8 cellular contexts compared by ENCODE assay signal in genomic region chr1:29236743-29236992, GRCh38. TPM values are rescaled to one million over a fixed set of nuclear protein-coding genes. Genes with fewer than 3 reads are reported as not detected.
A peak's percentile ranks its signal among the peaks of the same experiment; 100 is the strongest.
DNase-seq lines count a peak whose midpoint lies in the region; ATAC-seq, FAIRE-seq and TF ChIP-seq lines count a peak whose summit lies in the region.

No MANE protein-coding gene starts in this region.

- TF ChIP-seq POLR2A in H1 (IDR thresholded peaks at IDR 0.05; ENCODE audit: control extremely low read depth in 1 of 2, low read depth in 2 of 2, low read length in 2 of 2), result no peak

- H4K91ac ChIP-seq in H1 (replicated peaks; ENCODE audit: insufficient read length, low read length) (peak overlapping the region; percentile 93), neuronal stem cell (ENCODE audit: low read depth, low read length, poor library complexity) (no peak overlapping the region)

- H3K9me3 ChIP-seq in Karpas-422 (ENCODE audit: low read length) (no peaks in the 10 kb centered on the region), H1 (ENCODE audit: insufficient read depth in 2 of 2, low read depth in 1 of 2, low read length in 1 of 2) (no peaks in the 10 kb centered on the region), neuronal stem cell (replicated peaks in 1 of 2; ENCODE audit: control insufficient read depth in 2 of 2, insufficient read depth in 1 of 2, low read depth in 1 of 2, low read length in 2 of 2) (peaks cover 0 to 6% of the 10 kb centered on the region in 2 donors)

- H3K4me2 ChIP-seq in Karpas-422 (ENCODE audit: low read depth, low read length, poor library complexity, severe bottlenecking) (peak overlapping the region; percentile 55), H1 (ENCODE audit: insufficient read depth in 1 of 2, low read depth in 2 of 2, low read length in 2 of 2) (peak overlapping the region; percentile 100), neuronal stem cell (ENCODE audit: insufficient read depth, low read length, poor library complexity, severe bottlenecking) (peak overlapping the region; percentile 98)

- 5% methylated on average over 21 of the region's 21 CpGs; no CpG with 5 or more reads in 1 of the 2 experiments for WGBS in H1 (ENCODE audit: extremely low coverage in 1 of 2, insufficient coverage in 1 of 2, insufficient read length in 1 of 2, insufficient replicate concordance in 2 of 2, low coverage in 1 of 2, low lambda C conversion rate in 2 of 2, missing lambda C conversion rate in 1 of 2), 2 experiments
- no CpG with 5 or more reads among the region's 21 CpGs for WGBS in neuronal stem cell (ENCODE audit: extremely low coverage in 2 of 2, insufficient read length in 2 of 2, insufficient replicate concordance in 1 of 2), 2 donors

- H3K9me2 ChIP-seq in Karpas-422 (replicated peaks; ENCODE audit: insufficient read depth, low read length), result no peaks in the 10 kb centered on the region

- peaks cover 6 to 14% of the 10 kb centered on the region in 2 donors for H3K36me3 Mint-ChIP-seq in CD14-positive monocyte

- no peaks in the 10 kb centered on the region for H3K79me2 ChIP-seq in Karpas-422 (ENCODE audit: low read length)
- no peaks in the 10 kb centered on the region; a peak in 1 of 4 replicates for H3K79me2 ChIP-seq in H1 (ENCODE audit: control insufficient read depth in 1 of 2, insufficient read depth in 2 of 2, low read length in 2 of 2)

- no peak overlapping the region for H3K56ac ChIP-seq in H1 (replicated peaks; ENCODE audit: insufficient read length, low read depth, low read length)

- H3K23ac ChIP-seq in H1 (ENCODE audit: insufficient read length) (peak overlapping the region; percentile 5), neuronal stem cell (ENCODE audit: low read depth, low read length, poor library complexity) (peak overlapping the region; percentile 92)

- FAIRE-seq in H1 (lab: Jason Lieb, UNC), result no peak

- H3K79me1 ChIP-seq in H1 (ENCODE audit: low read depth, low read length) (no peaks in the 10 kb centered on the region), neuronal stem cell (ENCODE audit: low read depth, low read length) (peaks cover 3% of the 10 kb centered on the region)

- H3K4me3 ChIP-seq in Karpas-422 (ENCODE audit: low read length) (peak overlapping the region; percentile 32; the same call in 1 of the 2 replicates), H1 (ENCODE audit: extremely low read depth in 1 of 4, insufficient read depth in 2 of 4, low read depth in 3 of 4, low read length in 4 of 4) (peak overlapping the region; percentile 58 to 68 (median 60)), neuronal stem cell (ENCODE audit: low read length in 2 of 2) (peak overlapping the region; percentile 46 to 93)

- DNase-seq in CD14-positive monocyte (ENCODE audit: low spot score) (no peak), Karpas-422 (no peak), H1 (ENCODE audit: low read depth in 1 of 2, low spot score in 2 of 2) (no peak), neuronal stem cell (ENCODE audit: low spot score) (no peak)
- DNase-seq in activated effector memory CD4-positive, alpha-beta T cell treated with Interleukin-2 at 50 U/mL for 16 hours, result no peak
- DNase-seq in stimulated activated naive CD4-positive, alpha-beta T cell (lab: John Stamatoyannopoulos, UW), result no peak

- H3K27ac Mint-ChIP-seq in CD14-positive monocyte, result peak overlapping the region in 2 of 7 donors; percentile 13 to 68

- peaks cover 0 to 19% (median 7%) of the 10 kb centered on the region in 7 donors for H3K9me3 Mint-ChIP-seq in CD14-positive monocyte

- H2AFZ ChIP-seq in Karpas-422 (ENCODE audit: low read length), result no peak overlapping the region
- peak overlapping the region; percentile 73 for H2AFZ ChIP-seq in H1 (ENCODE audit: low read length)
- peak overlapping the region; percentile 80 for H2AFZ ChIP-seq in neuronal stem cell (ENCODE audit: low read length)

- H2BK5ac ChIP-seq in H1 (ENCODE audit: low read depth, low read length) (peak overlapping the region; percentile 78), neuronal stem cell (ENCODE audit: low read length) (no peak overlapping the region)

- H3K4me1 Mint-ChIP-seq in CD14-positive monocyte, result peaks cover 25% of the 10 kb centered on the region

- H2BK20ac ChIP-seq in H1 (ENCODE audit: low read length), result peak overlapping the region; percentile 93; the same call in 1 of the 2 replicates

- peak overlapping the region; percentile 100 for H3K18ac ChIP-seq in H1 (ENCODE audit: extremely low read depth, low read length)
- H3K18ac ChIP-seq in neuronal stem cell (ENCODE audit: low read length), result peak overlapping the region; percentile 92

- H4K8ac ChIP-seq in H1 (ENCODE audit: extremely low read depth, insufficient read depth, low read length) (no peak overlapping the region), neuronal stem cell (ENCODE audit: low read depth, low read length) (no peak overlapping the region)

- no peak overlapping the region for H3K4ac ChIP-seq in H1 (replicated peaks; ENCODE audit: insufficient read length, low read depth, low read length)
- peak overlapping the region; percentile 87 for H3K4ac ChIP-seq in neuronal stem cell (ENCODE audit: low read length)

- intact Hi-C loops in CD14-positive monocyte (cut with micrococcal nuclease), result loop anchor here (5.0 kb wide), 3 partner anchors 616 to 1471 kb away; no protein-coding TSS in a partner anchor

- TF ChIP-seq CTCF in CD14-positive monocyte (IDR thresholded peaks at IDR 0.05) (no peak), H1 (IDR thresholded peaks at IDR 0.05; ENCODE audit: control extremely low read depth in 1 of 3, insufficient read depth in 1 of 3, low read depth in 1 of 3, low read length in 3 of 3) (no peak)

- peaks cover 21% of the 10 kb centered on the region for H3K23me2 ChIP-seq in H1 (ENCODE audit: low read depth, low read length)

- no peaks in the 10 kb centered on the region for H3K36me3 ChIP-seq in Karpas-422 (ENCODE audit: insufficient read depth, low read length)
- H3K36me3 ChIP-seq in H1 (ENCODE audit: control insufficient read depth in 2 of 4, insufficient read depth in 4 of 4, low read length in 3 of 4), result no peaks in the 10 kb centered on the region; a peak in 1 of 8 replicates
- H3K36me3 ChIP-seq in neuronal stem cell (replicated peaks in 1 of 2; ENCODE audit: control insufficient read depth in 2 of 2, insufficient read depth in 2 of 2, low read length in 2 of 2), result no peaks in the 10 kb centered on the region

- H3K4me3 Mint-ChIP-seq in CD14-positive monocyte, result peak overlapping the region; percentile 80 to 97

- POLR2A ChIA-PET in H1 (lab: Charles Lee; ENCODE audit: partially characterized antibody), result no interaction called here

- TF ChIP-seq EP300 in H1 (IDR thresholded peaks at IDR 0.05; ENCODE audit: borderline replicate concordance in 1 of 2, low read depth in 2 of 2, low read length in 2 of 2), result no peak

- peaks cover 57 to 71% (median 60%) of the 10 kb centered on the region in 3 donors for H3K27me3 Mint-ChIP-seq in CD14-positive monocyte (ENCODE audit: low read depth in 3 of 3)

- H2BK120ac ChIP-seq in H1 (replicated peaks; ENCODE audit: low read depth, low read length) (peak overlapping the region; percentile 50), neuronal stem cell (ENCODE audit: low read depth, low read length) (no peak overlapping the region)

- H3K9ac ChIP-seq in Karpas-422 (ENCODE audit: low read length) (no peak overlapping the region), H1 (replicated peaks in 1 of 4; ENCODE audit: extremely low read depth in 1 of 4, low read depth in 3 of 4, low read length in 3 of 4) (peak overlapping the region in 3 of 4 experiments; percentile 35 to 51 (median 45); a peak in 6 of 7 replicates), neuronal stem cell (ENCODE audit: low read depth, low read length, poor library complexity) (peak overlapping the region; percentile 94)

- no peak overlapping the region for H4K5ac ChIP-seq in H1 (ENCODE audit: insufficient read length, low read depth, low read length)

- no peak for TF ChIP-seq RAD21 in H1 (IDR thresholded peaks at IDR 0.05 in 1 of 2, conservative IDR thresholded peaks at IDR 0.05 in 1 of 2; ENCODE audit: low read depth in 2 of 2, low read length in 2 of 2)

- H4K20me1 ChIP-seq in Karpas-422 (ENCODE audit: insufficient read depth, low read depth, low read length) (no peaks in the 10 kb centered on the region), H1 (replicated peaks in 1 of 2; ENCODE audit: control insufficient read depth in 1 of 2, insufficient read depth in 2 of 2, low read length in 2 of 2) (peaks cover 0 to 8% of the 10 kb centered on the region in 2 experiments)

- ATAC-seq in HG03457 (IDR thresholded peaks at IDR 0.05; ENCODE audit: unreplicated experiment) (no peak), HG02759 (IDR thresholded peaks at IDR 0.05; ENCODE audit: unreplicated experiment) (no peak)

- CTCF ChIA-PET in H1 (lab: Charles Lee; ENCODE audit: partially characterized antibody), result interaction anchor here (0.6 to 1.5 kb wide), 7 partner anchors 14 to 453 kb away, joined by 3 to 7 read pairs (median 3); no protein-coding TSS in a partner anchor

- peak overlapping the region; percentile 99 for H2BK12ac ChIP-seq in H1 (ENCODE audit: low read depth, low read length)
- peak overlapping the region; percentile 84 for H2BK12ac ChIP-seq in neuronal stem cell (ENCODE audit: low read length)

- peaks cover 17% of the 10 kb centered on the region for H3K4me1 ChIP-seq in Karpas-422 (ENCODE audit: low read length)
- H3K4me1 ChIP-seq in H1 (replicated peaks in 1 of 4; ENCODE audit: control insufficient read depth in 3 of 4, insufficient read depth in 4 of 4, low read length in 3 of 4), result peaks cover 10 to 33% (median 24%) of the 10 kb centered on the region in 4 experiments
- H3K4me1 ChIP-seq in neuronal stem cell (ENCODE audit: control insufficient read depth in 2 of 2, insufficient read depth in 1 of 2, low read depth in 1 of 2, low read length in 2 of 2), result peaks cover 23 to 31% of the 10 kb centered on the region in 2 donors

- H2BK15ac ChIP-seq in H1 (ENCODE audit: low read length) (peak overlapping the region; percentile 99; the same call in 1 of the 2 replicates), neuronal stem cell (ENCODE audit: low read length) (peak overlapping the region; percentile 89)

- H2AK5ac ChIP-seq in H1 (ENCODE audit: low read depth, low read length), result peak overlapping the region; percentile 99; the same call in 1 of the 2 replicates
- peak overlapping the region; percentile 36 for H2AK5ac ChIP-seq in neuronal stem cell (ENCODE audit: low read depth, low read length)

- H3K27me3 ChIP-seq in Karpas-422 (ENCODE audit: low read length) (no peaks in the 10 kb centered on the region), H1 (replicated peaks in 1 of 4; ENCODE audit: control insufficient read depth in 3 of 4, extremely low read depth in 1 of 4, insufficient read depth in 3 of 4, low read length in 3 of 4) (peaks cover 14 to 34% (median 29%) of the 10 kb centered on the region in 4 experiments), neuronal stem cell (ENCODE audit: control insufficient read depth in 3 of 3, insufficient read depth in 3 of 3, low read depth in 1 of 3, low read length in 3 of 3) (peaks cover 8 to 72% (median 40%) of the 10 kb centered on the region in 3 experiments)

- H3K14ac ChIP-seq in H1 (ENCODE audit: insufficient read length) (no peak overlapping the region), neuronal stem cell (ENCODE audit: low read length) (peak overlapping the region; percentile 32)

- H3K27ac ChIP-seq in Karpas-422 (ENCODE audit: low read length) (no peak overlapping the region), H1 (ENCODE audit: low read depth, low read length) (no peak overlapping the region), neuronal stem cell (replicated peaks; ENCODE audit: low read length) (no peak overlapping the region)

RNA-seq across cellular contexts. Expression of gene PTPRU, which starts 0.3 kb away (rescaled TPM):
- under 1 TPM in 1 of 2 donors, not detected in 1; 0.42 TPM for polyA plus RNA-seq in CD14-positive monocyte
- total RNA-seq in Karpas-422 (2014; rRNA removed; shearing (Covaris generic); ENCODE audit: low replicate concordance), result 1.1 TPM in 1 of 2 replicates, not detected in the other
- total RNA-seq in H1 (2021; fragmentation: NEBNext Ultra II Directional; extraction: Animal tissue kit (Norgen Biotek cat#: 25700)), result 41.8 and 55.3 TPM in 2 replicates
- polyA plus RNA-seq in H1 (2011; rRNA removed), result 33.8 and 57.0 TPM in 2 replicates
- polyA plus RNA-seq in H1 (2011; cell fraction: cytosol; rRNA removed), result 41.3 TPM
- 84.9 TPM for polyA plus RNA-seq in H1 (2011; cell fraction: nucleus; rRNA removed)
- polyA plus RNA-seq in H1 (2012, experiment 1 of 2), result 23.1 to 40.3 TPM (median 37.9 TPM) in 4 replicates
- polyA plus RNA-seq in H1 (2012, experiment 2 of 2), result 38.4 TPM
- polyA plus RNA-seq in H1 (2013, experiment 1 of 2), result 29.7 TPM
- 33.1 TPM for polyA plus RNA-seq in H1 (2013, experiment 2 of 2)
- 39.2 and 41.2 TPM in 2 replicates for polyA minus RNA-seq in H1 (2011; rRNA and poly(A)+ RNA removed)
- polyA minus RNA-seq in H1 (2011; cell fraction: cytosol; rRNA and poly(A)+ RNA removed), result 79.9 TPM
- polyA minus RNA-seq in H1 (2011; cell fraction: nucleus; rRNA and poly(A)+ RNA removed), result 57.9 TPM
- 25.9 TPM for polyA plus RNA-seq in neuronal stem cell (2013, experiment 1 of 2)
- polyA plus RNA-seq in neuronal stem cell (2013, experiment 2 of 2), result 26.2 TPM

RNA-seq across cellular contexts. Expression of gene MECR, which starts 5.9 kb away (rescaled TPM):
- polyA plus RNA-seq in CD14-positive monocyte, result 1 to 10 TPM; 6.3 to 7.5 TPM
- 25.3 and 26.2 TPM in 2 replicates for total RNA-seq in Karpas-422 (2014; rRNA removed; shearing (Covaris generic); ENCODE audit: low replicate concordance)
- 24.4 and 26.5 TPM in 2 replicates for total RNA-seq in H1 (2021; fragmentation: NEBNext Ultra II Directional; extraction: Animal tissue kit (Norgen Biotek cat#: 25700))
- polyA plus RNA-seq in H1 (2011; rRNA removed), result 24.2 and 28.2 TPM in 2 replicates
- 31.6 TPM for polyA plus RNA-seq in H1 (2011; cell fraction: cytosol; rRNA removed)
- 39.5 TPM for polyA plus RNA-seq in H1 (2011; cell fraction: nucleus; rRNA removed)
- 18.0 to 37.4 TPM (median 33.6 TPM) in 4 replicates for polyA plus RNA-seq in H1 (2012, experiment 1 of 2)
- 33.1 TPM for polyA plus RNA-seq in H1 (2012, experiment 2 of 2)
- polyA plus RNA-seq in H1 (2013, experiment 1 of 2), result 25.0 TPM
- polyA plus RNA-seq in H1 (2013, experiment 2 of 2), result 25.4 TPM
- 23.2 and 34.1 TPM in 2 replicates for polyA minus RNA-seq in H1 (2011; rRNA and poly(A)+ RNA removed)
- 14.5 TPM for polyA minus RNA-seq in H1 (2011; cell fraction: cytosol; rRNA and poly(A)+ RNA removed)
- polyA minus RNA-seq in H1 (2011; cell fraction: nucleus; rRNA and poly(A)+ RNA removed), result 27.7 TPM
- 19.8 TPM for polyA plus RNA-seq in neuronal stem cell (2013, experiment 1 of 2)
- 19.0 TPM for polyA plus RNA-seq in neuronal stem cell (2013, experiment 2 of 2)

RNA-seq across cellular contexts. Expression of gene SRSF4, which starts 55.0 kb away (rescaled TPM):
- 10 to 100 TPM; 38.4 to 55.5 TPM for polyA plus RNA-seq in CD14-positive monocyte
- 31.7 and 40.1 TPM in 2 replicates for total RNA-seq in Karpas-422 (2014; rRNA removed; shearing (Covaris generic); ENCODE audit: low replicate concordance)
- total RNA-seq in H1 (2021; fragmentation: NEBNext Ultra II Directional; extraction: Animal tissue kit (Norgen Biotek cat#: 25700)), result 83.5 and 86.5 TPM in 2 replicates
- 32.0 and 34.9 TPM in 2 replicates for polyA plus RNA-seq in H1 (2011; rRNA removed)
- polyA plus RNA-seq in H1 (2011; cell fraction: cytosol; rRNA removed), result 69.0 TPM
- polyA plus RNA-seq in H1 (2011; cell fraction: nucleus; rRNA removed), result 35.6 TPM
- polyA plus RNA-seq in H1 (2012, experiment 1 of 2), result 78.5 to 101 TPM (median 84.8 TPM) in 4 replicates
- 36.3 TPM for polyA plus RNA-seq in H1 (2012, experiment 2 of 2)
- 81.6 TPM for polyA plus RNA-seq in H1 (2013, experiment 1 of 2)
- polyA plus RNA-seq in H1 (2013, experiment 2 of 2), result 79.9 TPM
- 23.4 and 28.6 TPM in 2 replicates for polyA minus RNA-seq in H1 (2011; rRNA and poly(A)+ RNA removed)
- polyA minus RNA-seq in H1 (2011; cell fraction: cytosol; rRNA and poly(A)+ RNA removed), result 26.5 TPM
- 32.2 TPM for polyA minus RNA-seq in H1 (2011; cell fraction: nucleus; rRNA and poly(A)+ RNA removed)
- 111 TPM for polyA plus RNA-seq in neuronal stem cell (2013, experiment 1 of 2)
- 113 TPM for polyA plus RNA-seq in neuronal stem cell (2013, experiment 2 of 2)

Comparison
In these comparisons a context has a peak if more than half of its experiments do, and no peak if none do; other contexts are left out.
1. RNA of gene PTPRU, which starts 0.3 kb away (total RNA-seq): 41.8 to 55.3 TPM in H1; 1.1 TPM in Karpas-422; every median in the first group is over 10 times any median in the second.
2. Peak in every context shown above with its lines, with median percentiles within 50 percentile points of each other: H3K4me2 ChIP-seq and H3K4me3 ChIP-seq.